ENCODE assay signal across 1 cellular context in genomic region chr7:106891545-106892410, GRCh38.
TF ChIP-seq lines count a peak whose summit lies in the region.

No MANE protein-coding gene starts in this region.

TF ChIP-seq in K562, 482 proteins besides CTCF, POLR2A, EP300 and RAD21 (continued from another document):
- TF ChIP-seq POLR2H (tag; IDR thresholded peaks at IDR 0.05; ENCODE audit: low read depth), result 0 out of 2 replicates have a peak, but pooled peaks have one; percentile 12
- TF ChIP-seq MAFK (IDR thresholded peaks at IDR 0.05; ENCODE audit: low read length), result 0 out of 2 replicates have a peak, but pooled peaks have one; percentile 7
- TF ChIP-seq RERE (CRISPR knock-in tag; IDR thresholded peaks at IDR 0.05; ENCODE audit: borderline replicate concordance), result no peak
- no peak for TF ChIP-seq ETV5 (CRISPR knock-in tag; IDR thresholded peaks at IDR 0.05; ENCODE audit: low read depth)
- peak; percentile 65; the same call in 1 of the 2 replicates for TF ChIP-seq THRB (CRISPR knock-in tag; conservative IDR thresholded peaks at IDR 0.05)
- no peak for TF ChIP-seq ZNF77 (CRISPR knock-in tag; IDR thresholded peaks at IDR 0.05)
- TF ChIP-seq TCFL5 (CRISPR knock-in tag; conservative IDR thresholded peaks at IDR 0.05), result no peak
